ENCODE assay signal across 23 cellular contexts in genomic region chr6:150537893-150538292, GRCh38.
A peak's percentile ranks its signal among the peaks of the same experiment; 100 is the strongest.
DNase-seq lines count a peak whose midpoint lies in the region; ATAC-seq and TF ChIP-seq lines count a peak whose summit lies in the region.
"Had no signal": no experiment of that assay in that cellular context is flagged by ENCODE, and none has a peak within 500 bp of the region (broad histone marks: within the 10 kb centered on the region; RNA-seq: fewer than 3 reads in every experiment).

No MANE protein-coding gene starts in this region.

- no peaks in the 10 kb centered on the region for H3K9me3 ChIP-seq in colonic mucosa
- H3K9me3 ChIP-seq in muscle layer of colon (ENCODE audit: low read length), result no peaks in the 10 kb centered on the region
- H3K9me3 ChIP-seq: thoracic aorta had no signal

- no peaks in the 10 kb centered on the region for H3K4me1 ChIP-seq in colonic mucosa
- H3K4me1 ChIP-seq in muscle layer of colon (ENCODE audit: insufficient read depth, low read length), result peaks cover 20% of the 10 kb centered on the region

- H3K27ac ChIP-seq in colonic mucosa, result peak overlapping the region; percentile 2
- peak overlapping the region; percentile 12 for H3K27ac ChIP-seq in muscle layer of colon (ENCODE audit: low read depth, low read length)
- peak overlapping the region; percentile 32 for H3K27ac ChIP-seq in substantia nigra (ENCODE audit: low read depth, low read length, poor library complexity, severe bottlenecking)
- H3K27ac ChIP-seq: hepatocyte, HL-60, thoracic aorta, VCaP had no signal

- DNase-seq in colonic mucosa (no peak), globus pallidus (ENCODE audit: low spot score) (peak; percentile 47), substantia nigra (lab: John Stamatoyannopoulos, UW) (peak in 18 of 49 donors; percentile 4 to 70 (median 25)), superior temporal gyrus (ENCODE audit: extremely low spot score) (no peak), left colon (no peak), NCI-H2196 (lab: John Stamatoyannopoulos, UW; ENCODE audit: unreplicated experiment) (no peak)
- DNase-seq: activated CD4-positive, alpha-beta T cell treated with anti-CD3 and anti-CD28 coated beads for 48 hours; activated naive CD4-positive, alpha-beta T cell treated with Interleukin-2 at 50 U/mL for 16 hours; activated T-cell treated with anti-CD3 and anti-CD28 coated beads, Interleukin-2, amount 50 U/mL, for 48 hours; H7; NCI-H1048; NCI-H1930; NCI-H2227 treated with DMSO at 0.1 percent for 48 hours; NCI-H774; RPMI8226 had no signal

- H3K9ac ChIP-seq in colonic mucosa (ENCODE audit: low read depth in 2 of 2, low read length in 2 of 2) (no peak overlapping the region), muscle layer of colon (ENCODE audit: low read length) (no peak overlapping the region)

- no peaks in the 10 kb centered on the region for H3K36me3 ChIP-seq in colonic mucosa
- H3K36me3 ChIP-seq in muscle layer of colon (ENCODE audit: insufficient read depth, low read length), result no peaks in the 10 kb centered on the region
- H3K36me3 ChIP-seq: thoracic aorta had no signal

- H3K27me3 ChIP-seq in colonic mucosa, result peaks cover 3% of the 10 kb centered on the region
- no peaks in the 10 kb centered on the region for H3K27me3 ChIP-seq in muscle layer of colon (ENCODE audit: control insufficient read depth in 1 of 2, insufficient read depth in 2 of 2, low read length in 2 of 2)
- H3K27me3 ChIP-seq: hepatocyte had no signal

- H3K4me3 ChIP-seq in colonic mucosa (no peak overlapping the region), muscle layer of colon (ENCODE audit: low read depth in 1 of 2, low read length in 2 of 2) (no peak overlapping the region)
- H3K4me3 ChIP-seq: hepatocyte, thoracic aorta had no signal

- no peak for ATAC-seq in left colon
- ATAC-seq: left lobe of liver; SK-N-SH treated with all-trans-retinoic acid at 6 μM for 48 hours; stimulated activated effector memory CD8-positive, alpha-beta T cell treated with anti-CD3 and anti-CD28 coated beads, Interleukin-12 subunit alpha, Interleukin-12 subunit beta, amount 100 ng/mL, for 72 hours had no signal

- intact Hi-C loops in colonic mucosa (cut with DNase I), result no loop called here
- intact Hi-C loops in left colon (cut with DNase I, micrococcal nuclease), result no loop called here

- no peak for TF ChIP-seq CTCF in colonic mucosa (IDR thresholded peaks at IDR 0.05)
